Comparison of ENCODE assay signal across 16 cellular contexts in the genomic region with DNA sequence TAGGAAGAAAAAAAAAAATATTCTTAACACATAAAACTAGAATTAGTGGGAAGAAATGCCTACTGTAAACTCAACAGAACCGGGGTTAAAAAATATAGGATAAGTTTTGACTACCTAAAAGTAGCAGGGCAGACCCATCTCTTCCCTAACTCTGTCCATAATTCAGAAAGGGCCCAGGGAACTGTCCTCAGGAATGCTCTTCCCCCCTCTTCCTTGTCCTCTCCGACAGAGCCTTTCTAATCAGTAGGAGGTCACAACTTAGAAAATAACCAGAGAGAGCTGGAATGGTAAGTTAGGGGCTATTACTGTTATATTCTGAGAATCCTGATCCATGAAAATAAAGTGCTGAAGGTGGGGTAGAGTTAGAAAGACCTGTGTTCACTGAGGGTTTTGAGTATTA. TPM values are rescaled to one million over a fixed set of nuclear protein-coding genes. Genes with fewer than 3 reads are reported as not detected.
A peak's percentile ranks its signal among the peaks of the same experiment; 100 is the strongest.
DNase-seq lines count a peak whose midpoint lies in the region; ATAC-seq and TF ChIP-seq lines count a peak whose summit lies in the region.
"Had no signal": no experiment of that assay in that cellular context is flagged by ENCODE, and none has a peak within 500 bp of the region (broad histone marks: within the 10 kb centered on the region; RNA-seq: fewer than 3 reads in every experiment).

No MANE protein-coding gene starts in this region.

- peaks cover 87% of the 10 kb centered on the region for H3K4me1 Mint-ChIP-seq in stimulated activated naive CD8-positive, alpha-beta T cell treated with anti-CD3 and anti-CD28 coated beads, Interleukin-15, Interleukin-2, amounts not matched to agents 100 ng/mL and 50 ng/mL, for 24 hours (ENCODE audit: low read depth)
- H3K4me1 Mint-ChIP-seq in MCF 10A (ENCODE audit: insufficient read depth, unreplicated experiment) = peaks cover 49% of the 10 kb centered on the region
- H3K4me1 Mint-ChIP-seq in naive thymus-derived CD4-positive, alpha-beta T cell = peaks cover 56 to 93% (median 89%) of the 10 kb centered on the region in 7 donors

- TF ChIP-seq POLR2A in suprapubic skin (IDR thresholded peaks at IDR 0.05) (no peak), erythroblast (IDR thresholded peaks at IDR 0.05; ENCODE audit: low read length) (no peak)

- no peaks in the 10 kb centered on the region for H3K36me3 ChIP-seq in naive thymus-derived CD4-positive, alpha-beta T cell (ENCODE audit: control insufficient read depth in 2 of 3, insufficient read depth in 3 of 3, low read length in 3 of 3)
- H3K36me3 ChIP-seq in suprapubic skin = peaks cover 6% of the 10 kb centered on the region

- ATAC-seq in stimulated activated naive CD8-positive, alpha-beta T cell treated with anti-CD3 and anti-CD28 coated beads, Interleukin-15, Interleukin-2, amounts not matched to agents 100 U/mL and 50 U/mL, for 24 hours = no peak
- ATAC-seq in naive thymus-derived CD4-positive, alpha-beta T cell = no peak
- ATAC-seq in GM19452 (IDR thresholded peaks at IDR 0.05; ENCODE audit: unreplicated experiment) = no peak
- ATAC-seq: SK-N-SH treated with all-trans-retinoic acid at 6 μM for 48 hours had no signal

- DNase-seq in stimulated activated naive CD8-positive, alpha-beta T cell treated with anti-CD3 and anti-CD28 coated beads, Interleukin-15, Interleukin-2, amounts not matched to agents 100 U/mL and 50 U/mL, for 24 hours = no peak
- DNase-seq in MCF 10A (ENCODE audit: unreplicated experiment) (no peak), A172 (ENCODE audit: low spot score) (no peak), suprapubic skin (ENCODE audit: low spot score in 2 of 2) (no peak), erythroblast (lab: John Stamatoyannopoulos, UW) (no peak)
- DNase-seq in naive thymus-derived CD4-positive, alpha-beta T cell = no peak
- DNase-seq: activated CD8-positive, alpha-beta memory T cell treated with anti-CD3 and anti-CD28 coated beads, Interleukin-2, amount 50 U/mL, for 4 hours; activated naive CD8-positive, alpha-beta T cell treated with anti-CD3 and anti-CD28 coated beads, Interleukin-2, amount 10 ng/mL, durations not matched to agents 7 days and 5 days; HCEC 1CT; hippocampal formation; Karpas-422; NCI-H146 had no signal

- H3K27ac Mint-ChIP-seq in stimulated activated naive CD8-positive, alpha-beta T cell treated with anti-CD3 and anti-CD28 coated beads, Interleukin-15, Interleukin-2, amounts not matched to agents 100 ng/mL and 50 ng/mL, for 24 hours = peak overlapping the region; percentile 64
- H3K27ac Mint-ChIP-seq in MCF 10A (ENCODE audit: low read depth, unreplicated experiment) = peak overlapping the region; percentile 64
- H3K27ac Mint-ChIP-seq in naive thymus-derived CD4-positive, alpha-beta T cell = peak overlapping the region in 8 of 9 donors; percentile 83 to 98 (median 90)
- H3K27ac Mint-ChIP-seq: activated naive CD8-positive, alpha-beta T cell treated with anti-CD3 and anti-CD28 coated beads, Interleukin-2, amount 10 ng/mL, durations not matched to agents 7 days and 5 days had no signal

- H3K9me3 Mint-ChIP-seq in stimulated activated naive CD8-positive, alpha-beta T cell treated with anti-CD3 and anti-CD28 coated beads, Interleukin-15, Interleukin-2, amounts not matched to agents 100 ng/mL and 50 ng/mL, for 24 hours = no peaks in the 10 kb centered on the region
- no peaks in the 10 kb centered on the region for H3K9me3 Mint-ChIP-seq in MCF 10A (ENCODE audit: unreplicated experiment)
- no peaks in the 10 kb centered on the region for H3K9me3 Mint-ChIP-seq in naive thymus-derived CD4-positive, alpha-beta T cell
- H3K9me3 Mint-ChIP-seq: activated naive CD8-positive, alpha-beta T cell treated with anti-CD3 and anti-CD28 coated beads, Interleukin-2, amount 10 ng/mL, durations not matched to agents 7 days and 5 days had no signal

- POLR2A ChIA-PET in MCF 10A (lab: Yijun Ruan, JAX) = interaction anchor here (0.7 to 9.9 kb wide), 7 partner anchors 10 to 991 kb away, joined by 3 to 112 read pairs (median 3); partner anchors contain the start of gene PIK3R1
- POLR2A ChIA-PET in naive thymus-derived CD4-positive, alpha-beta T cell (lab: Charles Lee) = interaction anchor here (1.3 to 2.1 kb wide), 2 partner anchors 15 to 22 kb away, joined by 3 to 23 read pairs; partner anchors contain the start of gene PIK3R1

- BruUV-seq in MCF 10A (replicated peaks; lab: Mats Ljungman, UMichigan) = no TSS peak

- peak overlapping the region; percentile 70 for H3K27ac ChIP-seq in naive thymus-derived CD4-positive, alpha-beta T cell (ENCODE audit: low read depth, low read length)
- no peak overlapping the region for H3K27ac ChIP-seq in suprapubic skin

- 63% methylated on average over 2 of the region's 2 CpGs for WGBS in suprapubic skin

- no peak overlapping the region for H3K4me3 Mint-ChIP-seq in stimulated activated naive CD8-positive, alpha-beta T cell treated with anti-CD3 and anti-CD28 coated beads, Interleukin-15, Interleukin-2, amounts not matched to agents 100 ng/mL and 50 ng/mL, for 24 hours
- H3K4me3 Mint-ChIP-seq in MCF 10A (ENCODE audit: unreplicated experiment) = peak overlapping the region; percentile 54
- H3K4me3 Mint-ChIP-seq in naive thymus-derived CD4-positive, alpha-beta T cell = peak overlapping the region in 4 of 10 donors; percentile 15 to 60 (median 34)
- H3K4me3 Mint-ChIP-seq: activated naive CD8-positive, alpha-beta T cell treated with anti-CD3 and anti-CD28 coated beads, Interleukin-2, amount 10 ng/mL, durations not matched to agents 7 days and 5 days had no signal

- CTCF ChIA-PET in MCF 10A (lab: Yijun Ruan, JAX) = no interaction called here
- CTCF ChIA-PET in naive thymus-derived CD4-positive, alpha-beta T cell (lab: Charles Lee) = interaction anchor here (1.9 kb wide), 1 partner anchor 21 kb away, joined by 5 read pairs; no protein-coding TSS in a partner anchor

- H3K4me1 ChIP-seq in naive thymus-derived CD4-positive, alpha-beta T cell (ENCODE audit: control insufficient read depth in 2 of 2, insufficient read depth in 2 of 2, low read length in 2 of 2) = peaks cover 32 to 43% of the 10 kb centered on the region in 2 donors
- H3K4me1 ChIP-seq in suprapubic skin = peaks cover 61% of the 10 kb centered on the region

- peaks cover 13% of the 10 kb centered on the region for H3K36me3 Mint-ChIP-seq in stimulated activated naive CD8-positive, alpha-beta T cell treated with anti-CD3 and anti-CD28 coated beads, Interleukin-15, Interleukin-2, amounts not matched to agents 100 ng/mL and 50 ng/mL, for 24 hours (ENCODE audit: low read depth)
- peaks cover 93% of the 10 kb centered on the region for H3K36me3 Mint-ChIP-seq in MCF 10A (ENCODE audit: insufficient read depth, unreplicated experiment)
- H3K36me3 Mint-ChIP-seq in naive thymus-derived CD4-positive, alpha-beta T cell = peaks cover 0 to 11% (median 0%) of the 10 kb centered on the region in 5 donors

- intact Hi-C loops in MCF 10A (cut with micrococcal nuclease) = loop anchor here (2.0 kb wide), 1 partner anchor 19 kb away; no protein-coding TSS in a partner anchor
- intact Hi-C loops in naive thymus-derived CD4-positive, alpha-beta T cell (cut with micrococcal nuclease) = loop anchor here in 1 of 2 donors (2.0 to 5.0 kb wide), 2 partner anchors 35 to 43 kb away; no protein-coding TSS in a partner anchor

- no peak overlapping the region for H3K4me3 ChIP-seq in naive thymus-derived CD4-positive, alpha-beta T cell (ENCODE audit: low read length)
- H3K4me3 ChIP-seq in suprapubic skin = no peak overlapping the region
- H3K4me3 ChIP-seq: skin epidermis had no signal

- TF ChIP-seq CTCF in MCF 10A (IDR thresholded peaks at IDR 0.05; ENCODE audit: unreplicated experiment) = no peak
- TF ChIP-seq CTCF in suprapubic skin (IDR thresholded peaks at IDR 0.05) = no peak

- H3K9me3 ChIP-seq in naive thymus-derived CD4-positive, alpha-beta T cell (ENCODE audit: control insufficient read depth in 2 of 3, low read length in 3 of 3) = no peaks in the 10 kb centered on the region
- H3K9me3 ChIP-seq in suprapubic skin = no peaks in the 10 kb centered on the region

- TF ChIP-seq EP300 in suprapubic skin (IDR thresholded peaks at IDR 0.05) = no peak

- no peaks in the 10 kb centered on the region for H3K27me3 Mint-ChIP-seq in stimulated activated naive CD8-positive, alpha-beta T cell treated with anti-CD3 and anti-CD28 coated beads, Interleukin-15, Interleukin-2, amounts not matched to agents 100 ng/mL and 50 ng/mL, for 24 hours
- H3K27me3 Mint-ChIP-seq in MCF 10A (ENCODE audit: insufficient read depth, unreplicated experiment) = no peaks in the 10 kb centered on the region
- H3K27me3 Mint-ChIP-seq in naive thymus-derived CD4-positive, alpha-beta T cell = no peaks in the 10 kb centered on the region
- H3K27me3 Mint-ChIP-seq: activated naive CD8-positive, alpha-beta T cell treated with anti-CD3 and anti-CD28 coated beads, Interleukin-2, amount 10 ng/mL, durations not matched to agents 7 days and 5 days had no signal

- H3K27me3 ChIP-seq in naive thymus-derived CD4-positive, alpha-beta T cell (ENCODE audit: control insufficient read depth in 2 of 2, insufficient read depth in 2 of 2, low read length in 2 of 2) = no peaks in the 10 kb centered on the region
- no peaks in the 10 kb centered on the region for H3K27me3 ChIP-seq in suprapubic skin

RNA-seq across cellular contexts. Expression of gene PIK3R1, which starts 22.2 kb away (rescaled TPM):
- total RNA-seq in MCF 10A (2022) = 124 and 151 TPM in 2 replicates
- total RNA-seq in naive thymus-derived CD4-positive, alpha-beta T cell = 100 to 1,000 TPM in 4 of 5 experiments, 10 to 100 TPM in 1; 72.0 to 207 (median 131) TPM
- 100 to 1,000 TPM in 1 of 2 donors, 10 to 100 TPM in 1; 85.1 to 110 TPM for polyA plus RNA-seq in naive thymus-derived CD4-positive, alpha-beta T cell
- 11.4 and 15.2 TPM in 2 replicates for total RNA-seq in A172 (2014; rRNA removed; shearing (Covaris generic))
- total RNA-seq in suprapubic skin = 100 to 1,000 TPM in 3 of 4 donors, 10 to 100 TPM in 1; 96.5 to 257 (median 181) TPM
